ENCODE assay signal across 1 cellular context in the genomic region with DNA sequence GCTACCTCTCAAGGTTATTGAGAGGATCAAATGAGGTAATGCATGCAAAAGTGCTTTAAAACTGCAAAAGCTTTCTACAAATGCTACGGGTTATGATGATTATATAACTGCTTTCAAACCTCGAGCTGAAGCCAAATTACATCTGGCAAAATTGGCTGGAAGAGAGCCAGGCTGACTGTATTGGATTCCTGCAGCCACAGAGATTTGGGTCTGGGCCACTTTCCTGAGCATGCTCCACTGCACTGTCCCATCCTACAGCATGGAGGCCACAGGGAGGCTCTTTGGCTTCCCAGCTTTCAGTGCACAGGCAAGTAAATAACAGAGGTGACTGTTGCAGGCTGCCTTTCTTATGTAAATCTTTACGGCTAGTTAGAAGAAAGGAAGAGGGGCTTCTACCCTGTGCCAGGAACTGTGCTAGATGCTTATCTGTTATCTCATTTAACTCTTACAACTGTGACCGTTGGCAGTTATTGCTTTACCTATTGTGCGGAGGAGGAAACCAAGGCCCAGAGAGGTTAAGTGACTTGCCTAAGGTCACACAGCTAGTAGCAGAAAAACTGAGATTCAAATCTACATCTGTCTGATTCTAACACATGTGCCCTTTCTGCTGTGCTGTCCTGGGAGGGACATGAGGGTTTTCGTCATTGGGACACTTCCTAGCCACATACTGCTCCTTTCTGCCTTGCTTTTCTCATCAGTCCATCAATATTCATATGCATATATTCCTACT.
TF ChIP-seq lines count a peak whose summit lies in the region.

No MANE protein-coding gene starts in this region.

TF ChIP-seq in GM23338, 12 proteins besides CTCF, POLR2A, EP300 and RAD21 (continued from another document):
- TF ChIP-seq, protein P1, sequence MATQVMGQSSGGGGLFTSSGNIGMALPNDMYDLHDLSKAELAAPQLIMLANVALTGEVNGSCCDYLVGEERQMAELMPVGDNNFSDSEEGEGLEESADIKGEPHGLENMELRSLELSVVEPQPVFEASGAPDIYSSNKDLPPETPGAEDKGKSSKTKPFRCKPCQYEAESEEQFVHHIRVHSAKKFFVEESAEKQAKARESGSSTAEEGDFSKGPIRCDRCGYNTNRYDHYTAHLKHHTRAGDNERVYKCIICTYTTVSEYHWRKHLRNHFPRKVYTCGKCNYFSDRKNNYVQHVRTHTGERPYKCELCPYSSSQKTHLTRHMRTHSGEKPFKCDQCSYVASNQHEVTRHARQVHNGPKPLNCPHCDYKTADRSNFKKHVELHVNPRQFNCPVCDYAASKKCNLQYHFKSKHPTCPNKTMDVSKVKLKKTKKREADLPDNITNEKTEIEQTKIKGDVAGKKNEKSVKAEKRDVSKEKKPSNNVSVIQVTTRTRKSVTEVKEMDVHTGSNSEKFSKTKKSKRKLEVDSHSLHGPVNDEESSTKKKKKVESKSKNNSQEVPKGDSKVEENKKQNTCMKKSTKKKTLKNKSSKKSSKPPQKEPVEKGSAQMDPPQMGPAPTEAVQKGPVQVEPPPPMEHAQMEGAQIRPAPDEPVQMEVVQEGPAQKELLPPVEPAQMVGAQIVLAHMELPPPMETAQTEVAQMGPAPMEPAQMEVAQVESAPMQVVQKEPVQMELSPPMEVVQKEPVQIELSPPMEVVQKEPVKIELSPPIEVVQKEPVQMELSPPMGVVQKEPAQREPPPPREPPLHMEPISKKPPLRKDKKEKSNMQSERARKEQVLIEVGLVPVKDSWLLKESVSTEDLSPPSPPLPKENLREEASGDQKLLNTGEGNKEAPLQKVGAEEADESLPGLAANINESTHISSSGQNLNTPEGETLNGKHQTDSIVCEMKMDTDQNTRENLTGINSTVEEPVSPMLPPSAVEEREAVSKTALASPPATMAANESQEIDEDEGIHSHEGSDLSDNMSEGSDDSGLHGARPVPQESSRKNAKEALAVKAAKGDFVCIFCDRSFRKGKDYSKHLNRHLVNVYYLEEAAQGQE (IDR thresholded peaks at IDR 0.05; ENCODE audit: unreplicated experiment): no peak
- TF ChIP-seq, protein P2, sequence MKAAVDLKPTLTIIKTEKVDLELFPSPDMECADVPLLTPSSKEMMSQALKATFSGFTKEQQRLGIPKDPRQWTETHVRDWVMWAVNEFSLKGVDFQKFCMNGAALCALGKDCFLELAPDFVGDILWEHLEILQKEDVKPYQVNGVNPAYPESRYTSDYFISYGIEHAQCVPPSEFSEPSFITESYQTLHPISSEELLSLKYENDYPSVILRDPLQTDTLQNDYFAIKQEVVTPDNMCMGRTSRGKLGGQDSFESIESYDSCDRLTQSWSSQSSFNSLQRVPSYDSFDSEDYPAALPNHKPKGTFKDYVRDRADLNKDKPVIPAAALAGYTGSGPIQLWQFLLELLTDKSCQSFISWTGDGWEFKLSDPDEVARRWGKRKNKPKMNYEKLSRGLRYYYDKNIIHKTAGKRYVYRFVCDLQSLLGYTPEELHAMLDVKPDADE (IDR thresholded peaks at IDR 0.05): no peak
- TF ChIP-seq POLR2AphosphoS5 (IDR thresholded peaks at IDR 0.05; ENCODE audit: low read depth) (no peak), STAT1 (IDR thresholded peaks at IDR 0.05; ENCODE audit: unreplicated experiment) (no peak)
- TF ChIP-seq, protein P3, sequence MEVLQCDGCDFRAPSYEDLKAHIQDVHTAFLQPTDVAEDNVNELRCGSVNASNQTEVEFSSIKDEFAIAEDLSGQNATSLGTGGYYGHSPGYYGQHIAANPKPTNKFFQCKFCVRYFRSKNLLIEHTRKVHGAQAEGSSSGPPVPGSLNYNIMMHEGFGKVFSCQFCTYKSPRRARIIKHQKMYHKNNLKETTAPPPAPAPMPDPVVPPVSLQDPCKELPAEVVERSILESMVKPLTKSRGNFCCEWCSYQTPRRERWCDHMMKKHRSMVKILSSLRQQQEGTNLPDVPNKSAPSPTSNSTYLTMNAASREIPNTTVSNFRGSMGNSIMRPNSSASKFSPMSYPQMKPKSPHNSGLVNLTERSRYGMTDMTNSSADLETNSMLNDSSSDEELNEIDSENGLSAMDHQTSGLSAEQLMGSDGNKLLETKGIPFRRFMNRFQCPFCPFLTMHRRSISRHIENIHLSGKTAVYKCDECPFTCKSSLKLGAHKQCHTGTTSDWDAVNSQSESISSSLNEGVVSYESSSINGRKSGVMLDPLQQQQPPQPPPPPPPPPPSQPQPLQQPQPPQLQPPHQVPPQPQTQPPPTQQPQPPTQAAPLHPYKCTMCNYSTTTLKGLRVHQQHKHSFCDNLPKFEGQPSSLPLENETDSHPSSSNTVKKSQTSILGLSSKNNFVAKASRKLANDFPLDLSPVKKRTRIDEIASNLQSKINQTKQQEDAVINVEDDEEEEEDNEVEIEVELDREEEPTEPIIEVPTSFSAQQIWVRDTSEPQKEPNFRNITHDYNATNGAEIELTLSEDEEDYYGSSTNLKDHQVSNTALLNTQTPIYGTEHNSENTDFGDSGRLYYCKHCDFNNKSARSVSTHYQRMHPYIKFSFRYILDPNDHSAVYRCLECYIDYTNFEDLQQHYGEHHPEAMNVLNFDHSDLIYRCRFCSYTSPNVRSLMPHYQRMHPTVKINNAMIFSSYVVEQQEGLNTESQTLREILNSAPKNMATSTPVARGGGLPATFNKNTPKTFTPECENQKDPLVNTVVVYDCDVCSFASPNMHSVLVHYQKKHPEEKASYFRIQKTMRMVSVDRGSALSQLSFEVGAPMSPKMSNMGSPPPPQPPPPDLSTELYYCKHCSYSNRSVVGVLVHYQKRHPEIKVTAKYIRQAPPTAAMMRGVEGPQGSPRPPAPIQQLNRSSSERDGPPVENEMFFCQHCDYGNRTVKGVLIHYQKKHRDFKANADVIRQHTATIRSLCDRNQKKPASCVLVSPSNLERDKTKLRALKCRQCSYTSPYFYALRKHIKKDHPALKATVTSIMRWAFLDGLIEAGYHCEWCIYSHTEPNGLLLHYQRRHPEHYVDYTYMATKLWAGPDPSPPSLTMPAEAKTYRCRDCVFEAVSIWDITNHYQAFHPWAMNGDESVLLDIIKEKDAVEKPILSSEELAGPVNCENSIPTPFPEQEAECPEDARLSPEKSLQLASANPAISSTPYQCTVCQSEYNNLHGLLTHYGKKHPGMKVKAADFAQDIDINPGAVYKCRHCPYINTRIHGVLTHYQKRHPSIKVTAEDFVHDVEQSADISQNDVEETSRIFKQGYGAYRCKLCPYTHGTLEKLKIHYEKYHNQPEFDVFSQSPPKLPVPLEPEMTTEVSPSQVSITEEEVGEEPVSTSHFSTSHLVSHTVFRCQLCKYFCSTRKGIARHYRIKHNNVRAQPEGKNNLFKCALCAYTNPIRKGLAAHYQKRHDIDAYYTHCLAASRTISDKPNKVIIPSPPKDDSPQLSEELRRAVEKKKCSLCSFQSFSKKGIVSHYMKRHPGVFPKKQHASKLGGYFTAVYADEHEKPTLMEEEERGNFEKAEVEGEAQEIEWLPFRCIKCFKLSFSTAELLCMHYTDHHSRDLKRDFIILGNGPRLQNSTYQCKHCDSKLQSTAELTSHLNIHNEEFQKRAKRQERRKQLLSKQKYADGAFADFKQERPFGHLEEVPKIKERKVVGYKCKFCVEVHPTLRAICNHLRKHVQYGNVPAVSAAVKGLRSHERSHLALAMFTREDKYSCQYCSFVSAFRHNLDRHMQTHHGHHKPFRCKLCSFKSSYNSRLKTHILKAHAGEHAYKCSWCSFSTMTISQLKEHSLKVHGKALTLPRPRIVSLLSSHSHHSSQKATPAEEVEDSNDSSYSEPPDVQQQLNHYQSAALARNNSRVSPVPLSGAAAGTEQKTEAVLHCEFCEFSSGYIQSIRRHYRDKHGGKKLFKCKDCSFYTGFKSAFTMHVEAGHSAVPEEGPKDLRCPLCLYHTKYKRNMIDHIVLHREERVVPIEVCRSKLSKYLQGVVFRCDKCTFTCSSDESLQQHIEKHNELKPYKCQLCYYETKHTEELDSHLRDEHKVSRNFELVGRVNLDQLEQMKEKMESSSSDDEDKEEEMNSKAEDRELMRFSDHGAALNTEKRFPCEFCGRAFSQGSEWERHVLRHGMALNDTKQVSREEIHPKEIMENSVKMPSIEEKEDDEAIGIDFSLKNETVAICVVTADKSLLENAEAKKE (CRISPR knock-in tag; IDR thresholded peaks at IDR 0.05): no peak
TF ChIP-seq in GM23338: peak in this region for 0.
